Comparison of ENCODE assay signal across 9 cellular contexts in genomic region chrX:120302434-120302833, GRCh38. TPM values are rescaled to one million over a fixed set of nuclear protein-coding genes. Genes with fewer than 3 reads are reported as not detected.
DNase-seq lines count a peak whose midpoint lies in the region; ATAC-seq and TF ChIP-seq lines count a peak whose summit lies in the region.
"Had no signal": no experiment of that assay in that cellular context is flagged by ENCODE, and none has a peak within 500 bp of the region (broad histone marks: within the 10 kb centered on the region; RNA-seq: fewer than 3 reads in every experiment).

No MANE protein-coding gene starts in this region.

- no peaks in the 10 kb centered on the region for H3K4me1 ChIP-seq in breast epithelium

- H3K36me3 Mint-ChIP-seq in MCF 10A (ENCODE audit: insufficient read depth, unreplicated experiment) = no peaks in the 10 kb centered on the region
- no peaks in the 10 kb centered on the region for H3K36me3 Mint-ChIP-seq in stimulated activated memory B cell treated with anti-CD40 and anti-IgM and Interleukin-4, amounts not matched to agents 10 μg/mL and 1 μg/mL and 100 μg/mL, for 72 hours

- no peak for TF ChIP-seq POLR2A in breast epithelium (IDR thresholded peaks at IDR 0.05)

- H3K4me3 Mint-ChIP-seq in MCF 10A (ENCODE audit: unreplicated experiment) = no peak overlapping the region
- H3K4me3 Mint-ChIP-seq in stimulated activated memory B cell treated with anti-CD40 and anti-IgM and Interleukin-4, amounts not matched to agents 10 μg/mL and 1 μg/mL and 100 μg/mL, for 72 hours = peak overlapping the region; percentile 23

- BruUV-seq in MCF 10A (replicated peaks; lab: Mats Ljungman, UMichigan) = no TSS peak

- POLR2A ChIA-PET in MCF 10A (lab: Yijun Ruan, JAX) = interaction anchor here (0.8 to 1.7 kb wide), 3 partner anchors 34 to 52 kb away, joined by 3 to 5 read pairs (median 4); partner anchors contain the start of gene ZBTB33

- CTCF ChIA-PET in MCF 10A (lab: Yijun Ruan, JAX) = interaction anchor here (0.6 kb wide), 1 partner anchor 292 kb away, joined by 3 read pairs; no protein-coding TSS in a partner anchor

- DNase-seq in MCF 10A (ENCODE audit: unreplicated experiment) (peak; percentile 3), breast epithelium (ENCODE audit: low spot score in 2 of 2) (no peak), MV-4-11 (lab: John Stamatoyannopoulos, UW) (peak; percentile 65), activated gamma-delta T cell treated with Interleukin-2 at 50 U/mL for 16 hours (peak; percentile 45), NCI-H524 (lab: John Stamatoyannopoulos, UW) (no peak), hepatic stellate cell (ENCODE audit: low spot score) (no peak)

- H3K27me3 Mint-ChIP-seq in MCF 10A (ENCODE audit: insufficient read depth, unreplicated experiment) = peaks cover 31% of the 10 kb centered on the region
- H3K27me3 Mint-ChIP-seq in stimulated activated memory B cell treated with anti-CD40 and anti-IgM and Interleukin-4, amounts not matched to agents 10 μg/mL and 1 μg/mL and 100 μg/mL, for 72 hours = no peaks in the 10 kb centered on the region

- no peaks in the 10 kb centered on the region for H3K4me1 Mint-ChIP-seq in MCF 10A (ENCODE audit: insufficient read depth, unreplicated experiment)
- peaks cover 13% of the 10 kb centered on the region for H3K4me1 Mint-ChIP-seq in stimulated activated memory B cell treated with anti-CD40 and anti-IgM and Interleukin-4, amounts not matched to agents 10 μg/mL and 1 μg/mL and 100 μg/mL, for 72 hours

- no peaks in the 10 kb centered on the region for H3K9me3 Mint-ChIP-seq in MCF 10A (ENCODE audit: unreplicated experiment)
- no peaks in the 10 kb centered on the region for H3K9me3 Mint-ChIP-seq in stimulated activated memory B cell treated with anti-CD40 and anti-IgM and Interleukin-4, amounts not matched to agents 10 μg/mL and 1 μg/mL and 100 μg/mL, for 72 hours

- peaks cover 0 to 17% of the 10 kb centered on the region in 2 donors for H3K27me3 ChIP-seq in breast epithelium

- no peaks in the 10 kb centered on the region for H3K36me3 ChIP-seq in breast epithelium

- no peak overlapping the region for H3K27ac Mint-ChIP-seq in MCF 10A (ENCODE audit: low read depth, unreplicated experiment)
- peak overlapping the region; percentile 69 for H3K27ac Mint-ChIP-seq in stimulated activated memory B cell treated with anti-CD40 and anti-IgM and Interleukin-4, amounts not matched to agents 10 μg/mL and 1 μg/mL and 100 μg/mL, for 72 hours

- H3K27ac ChIP-seq in breast epithelium = no peak overlapping the region

- H3K4me3 ChIP-seq in breast epithelium = no peak overlapping the region
- H3K4me3 ChIP-seq: lung had no signal

- no peaks in the 10 kb centered on the region for H3K9me3 ChIP-seq in breast epithelium

- ATAC-seq in HG02642 (IDR thresholded peaks at IDR 0.05; ENCODE audit: poor library complexity, unreplicated experiment) = peak; percentile 96
- ATAC-seq in stimulated activated memory B cell treated with anti-CD40 and anti-IgM and Interleukin-4, amounts not matched to agents 10 μg/mL and 1 μg/mL and 100 μg/mL, for 72 hours = peak; percentile 87

- intact Hi-C loops in MCF 10A (cut with micrococcal nuclease) = no loop called here
- intact Hi-C loops in breast epithelium (cut with DNase I; ENCODE audit: low total_unique reads) = loop anchor here (10.0 kb wide), 1 partner anchor 48 kb away; the partner anchor contains the start of gene ZBTB33

- TF ChIP-seq CTCF in MCF 10A (IDR thresholded peaks at IDR 0.05; ENCODE audit: unreplicated experiment) = no peak
- no peak for TF ChIP-seq CTCF in breast epithelium (IDR thresholded peaks at IDR 0.05)

RNA-seq across cellular contexts. Expression of gene TMEM255A, which starts 8.8 kb away (rescaled TPM):
- total RNA-seq in MCF 10A (2022) (not detected in 2 replicates), breast epithelium (1 to 10 TPM in 2 of 3 donors, under 1 TPM in 1; 0.80 to 5.6 (median 1.3) TPM)

RNA-seq across cellular contexts. Expression of gene ZBTB33, which starts 51.8 kb away (rescaled TPM):
- total RNA-seq in MCF 10A (2022) (11.4 and 12.5 TPM in 2 replicates), breast epithelium (10 to 100 TPM; 12.6 to 49.8 (median 18.4) TPM)

RNA-seq across cellular contexts. Expression of gene ATP1B4, which starts 59.5 kb away (rescaled TPM):
- not detected in 2 replicates for total RNA-seq in MCF 10A (2022)
- not detected for total RNA-seq in breast epithelium
- total RNA-seq: lung had no signal

Comparison
In these comparisons a context has a peak if more than half of its experiments do, and no peak if none do; other contexts are left out.
1. DNase-seq: peak in MCF 10A (single experiment), MV-4-11 (single experiment) and activated gamma-delta T cell treated with Interleukin-2 at 50 U/mL for 16 hours (single experiment); none in breast epithelium (0 of 2), NCI-H524 (0 of 2) and hepatic stellate cell (single experiment).